Comparison of ENCODE assay signal across 8 cellular contexts in the genomic region with DNA sequence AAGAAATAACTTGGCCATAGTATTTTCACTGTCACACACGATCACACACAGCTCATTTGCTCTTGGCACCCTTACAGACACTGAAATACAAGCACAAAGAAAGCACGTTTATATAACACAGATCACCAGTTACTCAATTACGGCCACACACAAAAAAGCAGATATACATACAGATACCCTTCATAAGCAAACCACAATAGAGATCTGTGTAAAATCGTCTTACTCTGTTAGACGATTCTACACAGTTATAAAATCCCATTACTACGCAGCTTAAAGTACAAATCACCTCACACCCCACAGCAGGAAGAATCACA. TPM values are rescaled to one million over a fixed set of nuclear protein-coding genes. Genes with fewer than 3 reads are reported as not detected.
A peak's percentile ranks its signal among the peaks of the same experiment; 100 is the strongest.
DNase-seq lines count a peak whose midpoint lies in the region; ATAC-seq and TF ChIP-seq lines count a peak whose summit lies in the region.

No MANE protein-coding gene starts in this region.

- WGBS in endodermal cell (ENCODE audit: insufficient coverage in 1 of 2, insufficient read length in 1 of 2), 2 experiments, result 45 to 60% methylated on average over 1 to 6 of the region's 6 CpGs

- peak; percentile 10 for ATAC-seq in GM18511 (IDR thresholded peaks at IDR 0.05; ENCODE audit: unreplicated experiment)
- no peak for ATAC-seq in GM18519 (IDR thresholded peaks at IDR 0.05; ENCODE audit: low FRiP score, unreplicated experiment)
- ATAC-seq in HG02870 (IDR thresholded peaks at IDR 0.05; ENCODE audit: unreplicated experiment), result no peak

- peaks cover 20% of the 10 kb centered on the region for H3K36me3 Mint-ChIP-seq in endodermal cell (ENCODE audit: low read depth)

- TF ChIP-seq CTCF in endodermal cell (conservative IDR thresholded peaks at IDR 0.05), result no peak

- DNase-seq in NCI-H345 treated with DMSO at 0.1 percent for 48 hours (lab: John Stamatoyannopoulos, UW; ENCODE audit: unreplicated experiment) (peak; percentile 62), endodermal cell (no peak), GF-D8 (lab: John Stamatoyannopoulos, UW) (no peak), NCI-H1930 (lab: John Stamatoyannopoulos, UW) (no peak)

- H3K27me3 Mint-ChIP-seq in endodermal cell (ENCODE audit: insufficient read depth), result no peaks in the 10 kb centered on the region

- H3K9me3 Mint-ChIP-seq in endodermal cell, result peaks cover 31% of the 10 kb centered on the region

- H3K4me1 ChIP-seq in endodermal cell (ENCODE audit: control insufficient read depth, insufficient read depth, low read length), result no peaks in the 10 kb centered on the region
- H3K4me1 ChIP-seq in neuron (ENCODE audit: insufficient read depth, low read length), result peaks cover 5% of the 10 kb centered on the region

- peaks cover 9% of the 10 kb centered on the region for H3K4me1 Mint-ChIP-seq in endodermal cell

- H3K27ac Mint-ChIP-seq in endodermal cell, result peak overlapping the region; percentile 72

- H2AFZ ChIP-seq in neuron (ENCODE audit: low read depth, low read length), result peak overlapping the region; percentile 70

- no peaks in the 10 kb centered on the region for H3K36me3 ChIP-seq in endodermal cell (ENCODE audit: control insufficient read depth, insufficient read depth, low read length)
- H3K36me3 ChIP-seq in neuron (ENCODE audit: insufficient read depth, low read length), result no peaks in the 10 kb centered on the region

- no peak overlapping the region for H3K27ac ChIP-seq in endodermal cell (ENCODE audit: low read depth, low read length)

- H3K27me3 ChIP-seq in endodermal cell (ENCODE audit: control insufficient read depth, insufficient read depth, low read length, poor library complexity, severe bottlenecking), result no peaks in the 10 kb centered on the region
- H3K27me3 ChIP-seq in neuron (ENCODE audit: insufficient read depth, low read length), result no peaks in the 10 kb centered on the region

- peak overlapping the region; percentile 88 for H3K4me3 Mint-ChIP-seq in endodermal cell

- peak overlapping the region; percentile 59 for H3K9ac ChIP-seq in endodermal cell (ENCODE audit: extremely low read depth, low read length, poor library complexity, severe bottlenecking)

- H3K9me3 ChIP-seq in endodermal cell (ENCODE audit: control insufficient read depth, low read length), result peaks cover 25% of the 10 kb centered on the region
- peaks cover 5% of the 10 kb centered on the region for H3K9me3 ChIP-seq in neuron (ENCODE audit: low read length)

- H3K4me3 ChIP-seq in endodermal cell (ENCODE audit: low read length) (peak overlapping the region; percentile 88), neuron (ENCODE audit: low read length) (peak overlapping the region; percentile 74)

RNA-seq across cellular contexts. Expression of a gene that starts 0.7 kb away (rescaled TPM):
- 10 to 100 TPM; 11.2 to 12.3 TPM for total RNA-seq in endodermal cell
- 12.8 TPM for polyA plus RNA-seq in endodermal cell (2013, experiment 1 of 2)
- 13.5 TPM for polyA plus RNA-seq in endodermal cell (2013, experiment 2 of 2)
